19 cellular contexts compared by ENCODE assay signal in genomic region chr20:32235331-32236047, GRCh38. TPM values are rescaled to one million over a fixed set of nuclear protein-coding genes. Genes with fewer than 3 reads are reported as not detected.
DNase-seq lines count a peak whose midpoint lies in the region; ATAC-seq, FAIRE-seq and TF ChIP-seq lines count a peak whose summit lies in the region.
"Had no signal": no experiment of that assay in that cellular context is flagged by ENCODE, and none has a peak within 500 bp of the region (broad histone marks: within the 10 kb centered on the region; RNA-seq: fewer than 3 reads in every experiment).

No MANE protein-coding gene starts in this region.

- peak overlapping the region; percentile 84 to 93 for H3K27ac Mint-ChIP-seq in activated naive CD4-positive, alpha-beta T cell treated with anti-CD3 and anti-CD28 coated beads, Interleukin-2, amount 50 U/mL, for 72 hours

- no peak for DNase-seq in activated naive CD4-positive, alpha-beta T cell treated with anti-CD3 and anti-CD28 coated beads, Interleukin-2, amount 50 U/mL, for 72 hours (ENCODE audit: low spot score in 2 of 2)
- DNase-seq in activated naive CD4-positive, alpha-beta T cell treated with Interleukin-2 at 50 U/mL for 16 hours, result no peak
- no peak for DNase-seq in K562 (ENCODE audit: extremely low read depth in 1 of 4, low spot score in 3 of 4)
- peak; percentile 34 to 84 (median 69) for DNase-seq in right lobe of liver
- DNase-seq in kidney, result no peak
- DNase-seq in HEK293T (ENCODE audit: extremely low spot score), result no peak
- DNase-seq in activated effector memory CD4-positive, alpha-beta T cell treated with Interleukin-2 at 50 U/mL for 16 hours, result no peak
- DNase-seq: COR-L47, mesenchymal stem cell, occipital lobe, uterus, WERI-Rb-1 had no signal

- H3K9me1 ChIP-seq in K562 (ENCODE audit: control insufficient read depth, insufficient read depth, low read length), result peaks cover 3% of the 10 kb centered on the region

- H4K20me1 ChIP-seq in K562 (replicated peaks; ENCODE audit: control insufficient read depth, insufficient read depth, low read length), result peaks cover 4% of the 10 kb centered on the region; the same call in 1 of the 2 replicates

- H3K36me3 Mint-ChIP-seq in activated naive CD4-positive, alpha-beta T cell treated with anti-CD3 and anti-CD28 coated beads, Interleukin-2, amount 50 U/mL, for 72 hours, result peaks cover 37 to 64% of the 10 kb centered on the region in 2 donors

- WGBS in K562 (ENCODE audit: insufficient coverage, low coverage, missing lambda C conversion rate), result 86% methylated on average over 6 of the region's 6 CpGs
- no CpG with 5 or more reads among the region's 6 CpGs for WGBS in right lobe of liver (ENCODE audit: insufficient coverage, low coverage, low lambda C conversion rate, missing lambda C conversion rate)
- 97% methylated on average over 6 of the region's 6 CpGs for WGBS in thymus

- H3K9ac ChIP-seq in K562 (ENCODE audit: insufficient read depth in 1 of 2, low read depth in 2 of 2, low read length in 2 of 2), result no peak overlapping the region
- no peak overlapping the region for H3K9ac ChIP-seq in kidney (ENCODE audit: low read length in 2 of 2)

- ATAC-seq in activated naive CD4-positive, alpha-beta T cell treated with anti-CD3 and anti-CD28 coated beads, Interleukin-2, amount 50 U/mL, for 72 hours, result no peak
- ATAC-seq in K562, result no peak
- ATAC-seq in right lobe of liver, result peak; percentile 85 to 91 (median 90)

- H3K9me3 Mint-ChIP-seq in activated naive CD4-positive, alpha-beta T cell treated with anti-CD3 and anti-CD28 coated beads, Interleukin-2, amount 50 U/mL, for 72 hours, result no peaks in the 10 kb centered on the region
- H3K9me3 Mint-ChIP-seq: central memory CD8-positive, alpha-beta T cell had no signal

- in situ Hi-C loops in K562 (cut with MboI), result no loop called here

- H3K27me3 ChIP-seq in K562 (ENCODE audit: control insufficient read depth in 2 of 2, insufficient read depth in 2 of 2, low read length in 2 of 2), result no peaks in the 10 kb centered on the region
- H3K27me3 ChIP-seq in right lobe of liver, result no peaks in the 10 kb centered on the region
- no peaks in the 10 kb centered on the region for H3K27me3 ChIP-seq in thymus (ENCODE audit: control insufficient read depth, insufficient read depth)
- H3K27me3 ChIP-seq: uterus had no signal

- H3K4me1 ChIP-seq in K562 (replicated peaks in 1 of 2; ENCODE audit: control insufficient read depth in 2 of 2, insufficient read depth in 2 of 2, low read length in 2 of 2) (no peaks in the 10 kb centered on the region), right lobe of liver (peaks cover 0 to 38% (median 8%) of the 10 kb centered on the region in 4 donors), thymus (ENCODE audit: control insufficient read depth, insufficient read depth, low read length) (no peaks in the 10 kb centered on the region), kidney (ENCODE audit: control insufficient read depth in 1 of 2, insufficient read depth in 1 of 2, low read depth in 1 of 2, low read length in 2 of 2) (peaks cover 5 to 7% of the 10 kb centered on the region in 2 donors)
- H3K4me1 ChIP-seq: uterus had no signal

- no peak overlapping the region for H3K4me2 ChIP-seq in K562 (ENCODE audit: insufficient read depth, low read length)

- CTCF ChIA-PET in K562 (lab: Yijun Ruan, JAX; ENCODE audit: low intra/inter-chr PET ratio) (no interaction called here), HEK293T (lab: Yijun Ruan, JAX) (no interaction called here)

- no peak for TF ChIP-seq EP300 in K562 (IDR thresholded peaks at IDR 0.05; ENCODE audit: low read length)

- TF ChIP-seq CTCF in K562 (IDR thresholded peaks at IDR 0.05 in 2 of 3, conservative IDR thresholded peaks at IDR 0.05 in 1 of 3; ENCODE audit: insufficient read depth in 2 of 3, low read depth in 1 of 3, low read length in 3 of 3) (no peak), right lobe of liver (IDR thresholded peaks at IDR 0.05) (no peak), kidney (IDR thresholded peaks at IDR 0.05; ENCODE audit: borderline replicate concordance, extremely low read depth, insufficient read depth) (no peak)

- no peaks in the 10 kb centered on the region for H3K79me2 ChIP-seq in K562 (ENCODE audit: control insufficient read depth, insufficient read depth, low read length)

- intact Hi-C loops in K562 (cut with micrococcal nuclease), result no loop called here
- intact Hi-C loops in right lobe of liver (cut with DNase I), result no loop called here
- intact Hi-C loops in kidney (cut with DNase I), result no loop called here

- BruUV-seq in K562 (replicated peaks; lab: Mats Ljungman, UMichigan), result no TSS peak

- TF ChIP-seq POLR2A in K562 (conservative IDR thresholded peaks at IDR 0.05), result no peak
- no peak for TF ChIP-seq POLR2A in right lobe of liver (IDR thresholded peaks at IDR 0.05)

- POLR2A ChIA-PET in K562 (lab: Yijun Ruan, JAX), result interaction anchor here (0.6 to 1.2 kb wide), 2 partner anchors 11 to 12 kb away, joined by 3 to 6 read pairs; no protein-coding TSS in a partner anchor
- POLR2A ChIA-PET in HEK293T (lab: Yijun Ruan, JAX), result interaction anchor here (0.6 kb wide), 1 partner anchor 9 kb away, joined by 3 read pairs; no protein-coding TSS in a partner anchor

- FAIRE-seq in K562 (lab: Jason Lieb, UNC), result no peak
- no peak for FAIRE-seq in kidney (lab: Jason Lieb, UNC)
- FAIRE-seq: endometrium, frontal cortex, G401.6, GM12891, RCC 7860 had no signal

- no peaks in the 10 kb centered on the region for H3K9me3 ChIP-seq in K562 (replicated peaks; ENCODE audit: control insufficient read depth, insufficient read depth, low read depth, low read length)
- no peaks in the 10 kb centered on the region for H3K9me3 ChIP-seq in right lobe of liver
- H3K9me3 ChIP-seq in thymus (ENCODE audit: control insufficient read depth), result no peaks in the 10 kb centered on the region
- H3K9me3 ChIP-seq in kidney (ENCODE audit: control insufficient read depth in 1 of 2, low read length in 2 of 2), result no peaks in the 10 kb centered on the region
- H3K9me3 ChIP-seq: uterus had no signal

- H3K4me3 ChIP-seq in K562 (no peak overlapping the region), right lobe of liver (no peak overlapping the region), thymus (ENCODE audit: low read length) (no peak overlapping the region), kidney (ENCODE audit: low read length in 2 of 2) (no peak overlapping the region)
- H3K4me3 ChIP-seq: uterus had no signal

- TF ChIP-seq RAD21 in K562 (CRISPR knock-in tag; conservative IDR thresholded peaks at IDR 0.05 in 1 of 2, IDR thresholded peaks at IDR 0.05 in 1 of 2), result no peak

- H3K27ac ChIP-seq in K562 (ENCODE audit: extremely low read depth, low read depth, low read length), result no peak overlapping the region
- H3K27ac ChIP-seq in right lobe of liver, result peak overlapping the region in 1 of 3 donors; percentile 76
- H3K27ac ChIP-seq in thymus (ENCODE audit: low read depth), result peak overlapping the region; percentile 3
- no peak overlapping the region for H3K27ac ChIP-seq in kidney (ENCODE audit: low read depth in 2 of 2, low read length in 2 of 2)
- H3K27ac ChIP-seq: uterus, WERI-Rb-1 had no signal

- no peak overlapping the region for H2AFZ ChIP-seq in K562 (ENCODE audit: low read depth, low read length)

- peaks cover 61% of the 10 kb centered on the region for H3K36me3 ChIP-seq in K562 (ENCODE audit: control insufficient read depth, insufficient read depth, low read length)
- H3K36me3 ChIP-seq in right lobe of liver, result peaks cover 0 to 30% (median 10%) of the 10 kb centered on the region in 4 donors
- peaks cover 51% of the 10 kb centered on the region for H3K36me3 ChIP-seq in thymus (ENCODE audit: control insufficient read depth, insufficient read depth)
- peaks cover 24 to 38% of the 10 kb centered on the region in 2 donors for H3K36me3 ChIP-seq in kidney (ENCODE audit: control insufficient read depth in 1 of 2, insufficient read depth in 2 of 2, low read length in 2 of 2)
- H3K36me3 ChIP-seq: uterus had no signal

RNA-seq across cellular contexts. Expression of gene POFUT1, which starts 27.8 kb away (rescaled TPM):
- total RNA-seq in activated naive CD4-positive, alpha-beta T cell treated with anti-CD3 and anti-CD28 coated beads, Interleukin-2, amount 50 U/mL, for 72 hours, result 10 to 100 TPM; 18.7 to 39.7 TPM
- 57.2 and 80.7 TPM in 2 replicates for total RNA-seq in K562 (2011; cell fraction: chromatin; rRNA removed; ENCODE audit: low replicate concordance)
- total RNA-seq in K562 (2011; cell fraction: nucleolus; rRNA removed), result 72.2 and 72.5 TPM in 2 replicates
- total RNA-seq in K562 (2011; cell fraction: nucleoplasm; rRNA removed), result 70.9 and 93.4 TPM in 2 replicates
- total RNA-seq in K562 (2014; rRNA removed) (23.5 and 29.4 TPM in 2 replicates), K562 (2014; rRNA removed; fragmentation: Illumina TruSeq; extraction: Trizol) (25.7 and 25.9 TPM in 2 replicates), K562 (2015; rRNA removed; fragmentation: Illumina TruSeq; extraction: Trizol) (32.8 and 33.2 TPM in 2 replicates), K562 (2021) (38.2 and 44.7 TPM in 2 replicates), right lobe of liver (10 to 100 TPM; 24.2 to 40.2 (median 28.7) TPM), kidney (36.7 TPM)
- polyA plus RNA-seq in K562 (2011; rRNA removed) (21.3 and 21.6 TPM in 2 replicates), K562 (2014; fragmentation: Illumina TruSeq; extraction: Trizol) (32.7 and 34.3 TPM in 2 replicates), K562 (2014; fragmentation: Nextera tagmentation; extraction: Ambion mirVana) (1 to 10 TPM; 3.5 to 6.0 TPM), K562 (2014; rRNA removed) (22.7 and 24.8 TPM in 2 replicates), thymus (9.1 TPM), kidney (ENCODE audit: insufficient read depth, low read depth, low replicate concordance) (16.7 TPM)
- 19.2 and 27.8 TPM in 2 replicates for polyA plus RNA-seq in K562 (2011; cell fraction: cytosol; rRNA removed)
- 15.0 and 22.1 TPM in 2 replicates for polyA plus RNA-seq in K562 (2011; cell fraction: nucleus; rRNA removed)
- 22.6 and 26.2 TPM in 2 replicates for polyA plus RNA-seq in K562 (2012)
- polyA minus RNA-seq in K562 (2011; rRNA and poly(A)+ RNA removed), result 25.2 and 26.7 TPM in 2 replicates
- polyA minus RNA-seq in K562 (2011; cell fraction: cytosol; rRNA and poly(A)+ RNA removed), result 19.7 and 23.0 TPM in 2 replicates
- polyA minus RNA-seq in K562 (2011; cell fraction: nucleus; rRNA and poly(A)+ RNA removed), result 13.7 and 16.8 TPM in 2 replicates

RNA-seq across cellular contexts. Expression of gene PLAGL2, which starts 27.9 kb away (rescaled TPM):
- total RNA-seq in activated naive CD4-positive, alpha-beta T cell treated with anti-CD3 and anti-CD28 coated beads, Interleukin-2, amount 50 U/mL, for 72 hours, result 10 to 100 TPM; 51.3 to 65.2 TPM
- total RNA-seq in K562 (2011; cell fraction: chromatin; rRNA removed; ENCODE audit: low replicate concordance), result 15.9 and 22.3 TPM in 2 replicates
- 11.4 and 12.5 TPM in 2 replicates for total RNA-seq in K562 (2011; cell fraction: nucleolus; rRNA removed)
- total RNA-seq in K562 (2011; cell fraction: nucleoplasm; rRNA removed), result 18.0 and 31.8 TPM in 2 replicates
- total RNA-seq in K562 (2014; rRNA removed), result 4.0 and 5.5 TPM in 2 replicates
- total RNA-seq in K562 (2014; rRNA removed; fragmentation: Illumina TruSeq; extraction: Trizol), result 5.6 and 6.4 TPM in 2 replicates
- total RNA-seq in K562 (2015; rRNA removed; fragmentation: Illumina TruSeq; extraction: Trizol), result 6.2 and 6.7 TPM in 2 replicates
- 20.1 and 21.8 TPM in 2 replicates for total RNA-seq in K562 (2021)
- 7.1 and 7.2 TPM in 2 replicates for polyA plus RNA-seq in K562 (2011; rRNA removed)
- 9.6 and 9.7 TPM in 2 replicates for polyA plus RNA-seq in K562 (2011; cell fraction: cytosol; rRNA removed)
- 7.9 and 13.1 TPM in 2 replicates for polyA plus RNA-seq in K562 (2011; cell fraction: nucleus; rRNA removed)
- polyA plus RNA-seq in K562 (2012), result 11.7 and 12.7 TPM in 2 replicates
- 21.8 and 24.3 TPM in 2 replicates for polyA plus RNA-seq in K562 (2014; fragmentation: Illumina TruSeq; extraction: Trizol)
- polyA plus RNA-seq in K562 (2014; fragmentation: Nextera tagmentation; extraction: Ambion mirVana), result 1 to 10 TPM; 3.1 to 5.3 TPM
- polyA plus RNA-seq in K562 (2014; rRNA removed), result 10.6 and 11.4 TPM in 2 replicates
- polyA minus RNA-seq in K562 (2011; rRNA and poly(A)+ RNA removed), result 6.5 and 8.3 TPM in 2 replicates
- polyA minus RNA-seq in K562 (2011; cell fraction: cytosol; rRNA and poly(A)+ RNA removed), result 10.6 and 13.0 TPM in 2 replicates
- 5.3 and 6.8 TPM in 2 replicates for polyA minus RNA-seq in K562 (2011; cell fraction: nucleus; rRNA and poly(A)+ RNA removed)
- 1 to 10 TPM; 1.5 to 3.1 (median 2.4) TPM for total RNA-seq in right lobe of liver
- polyA plus RNA-seq in thymus, result 5.0 TPM
- 9.2 TPM for total RNA-seq in kidney
- 3.8 TPM for polyA plus RNA-seq in kidney (ENCODE audit: insufficient read depth, low read depth, low replicate concordance)

RNA-seq across cellular contexts. Expression of gene KIF3B, which starts 42.0 kb away (rescaled TPM):
- total RNA-seq in activated naive CD4-positive, alpha-beta T cell treated with anti-CD3 and anti-CD28 coated beads, Interleukin-2, amount 50 U/mL, for 72 hours, result 10 to 100 TPM; 21.9 to 37.8 TPM
- 9.0 and 15.2 TPM in 2 replicates for total RNA-seq in K562 (2011; cell fraction: chromatin; rRNA removed; ENCODE audit: low replicate concordance)
- total RNA-seq in K562 (2011; cell fraction: nucleolus; rRNA removed), result 5.3 and 5.7 TPM in 2 replicates
- total RNA-seq in K562 (2011; cell fraction: nucleoplasm; rRNA removed), result 7.2 and 7.9 TPM in 2 replicates
- 6.3 and 7.8 TPM in 2 replicates for total RNA-seq in K562 (2014; rRNA removed)
- 9.6 and 11.5 TPM in 2 replicates for total RNA-seq in K562 (2014; rRNA removed; fragmentation: Illumina TruSeq; extraction: Trizol)
- total RNA-seq in K562 (2015; rRNA removed; fragmentation: Illumina TruSeq; extraction: Trizol), result 8.4 and 8.6 TPM in 2 replicates
- total RNA-seq in K562 (2021), result 9.1 and 9.8 TPM in 2 replicates
- 6.8 and 12.3 TPM in 2 replicates for polyA plus RNA-seq in K562 (2011; rRNA removed)
- 6.0 and 7.9 TPM in 2 replicates for polyA plus RNA-seq in K562 (2011; cell fraction: cytosol; rRNA removed)
- 3.2 and 4.4 TPM in 2 replicates for polyA plus RNA-seq in K562 (2011; cell fraction: nucleus; rRNA removed)
- 8.6 and 10.3 TPM in 2 replicates for polyA plus RNA-seq in K562 (2012)
- polyA plus RNA-seq in K562 (2014; fragmentation: Illumina TruSeq; extraction: Trizol), result 11.5 and 11.7 TPM in 2 replicates
- polyA plus RNA-seq in K562 (2014; fragmentation: Nextera tagmentation; extraction: Ambion mirVana), result 1 to 10 TPM; 2.9 to 3.6 TPM
- 7.2 and 7.7 TPM in 2 replicates for polyA plus RNA-seq in K562 (2014; rRNA removed)
- polyA minus RNA-seq in K562 (2011; rRNA and poly(A)+ RNA removed), result 12.5 and 18.6 TPM in 2 replicates
- 5.3 and 7.4 TPM in 2 replicates for polyA minus RNA-seq in K562 (2011; cell fraction: cytosol; rRNA and poly(A)+ RNA removed)
- 2.0 and 3.4 TPM in 2 replicates for polyA minus RNA-seq in K562 (2011; cell fraction: nucleus; rRNA and poly(A)+ RNA removed)
- total RNA-seq in right lobe of liver, result 10 to 100 TPM; 16.4 to 23.6 (median 20.7) TPM
- 8.3 TPM for polyA plus RNA-seq in thymus
- total RNA-seq in kidney, result 62.2 TPM
- polyA plus RNA-seq in kidney (ENCODE audit: insufficient read depth, low read depth, low replicate concordance), result 31.6 TPM

Comparison
In these comparisons a context has a peak if more than half of its experiments do, and no peak if none do; other contexts are left out.
1. ATAC-seq: peak in right lobe of liver (4 of 4); none in activated naive CD4-positive, alpha-beta T cell treated with anti-CD3 and anti-CD28 coated beads, Interleukin-2, amount 50 U/mL, for 72 hours (0 of 2) and K562 (single experiment).
2. DNase-seq: peak in right lobe of liver (3 of 3); none in activated naive CD4-positive, alpha-beta T cell treated with anti-CD3 and anti-CD28 coated beads, Interleukin-2, amount 50 U/mL, for 72 hours (0 of 2), activated naive CD4-positive, alpha-beta T cell treated with Interleukin-2 at 50 U/mL for 16 hours (single experiment), K562 (0 of 4), kidney (single experiment), HEK293T (single experiment) and activated effector memory CD4-positive, alpha-beta T cell treated with Interleukin-2 at 50 U/mL for 16 hours (single experiment).